In genomic region chr6:169236988-169237387, GRCh38 we compare ENCODE assay signal across 31 cellular contexts. TPM values are rescaled to one million over a fixed set of nuclear protein-coding genes. Genes with fewer than 3 reads are reported as not detected.
"Had no signal": no experiment of that assay in that cellular context is flagged by ENCODE, and none has a peak within 500 bp of the region (broad histone marks: within the 10 kb centered on the region; RNA-seq: fewer than 3 reads in every experiment).

No MANE protein-coding gene starts in this region.

- FAIRE-seq: TTC549 had no signal

- H3K4me1 ChIP-seq: adrenal gland had no signal

- H3K36me3 ChIP-seq: adrenal gland had no signal

- H3K27ac ChIP-seq: adrenal gland, SK-N-MC, VCaP had no signal

- ATAC-seq: activated T-cell treated with anti-CD3 and anti-CD28 coated beads, Interleukin-2, amount 50 U/mL, for 4 hours; Panc1; Right ventricle myocardium inferior; T-cell had no signal

- H3K4me3 ChIP-seq: adrenal gland, SK-N-MC had no signal

- DNase-seq: activated CD4-positive, alpha-beta memory T cell treated with anti-CD3 and anti-CD28 coated beads for 36 hours; activated CD4-positive, alpha-beta T cell treated with anti-CD3 and anti-CD28 coated beads, Interleukin-2, amount 10 ng/mL, durations not matched to agents 7 days and 5 days; activated CD4-positive, CD25-positive, alpha-beta regulatory T cell; activated CD8-positive, alpha-beta memory T cell treated with anti-CD3 and anti-CD28 coated beads for 24 hours; activated gamma-delta T cell treated with Interleukin-2 at 50 U/mL for 16 hours; activated naive CD4-positive, alpha-beta T cell treated with anti-CD3 and anti-CD28 coated beads, Interleukin-2, amount 10 ng/mL, durations not matched to agents 7 days and 5 days; activated naive CD8-positive, alpha-beta T cell treated with anti-CD3 and anti-CD28 coated beads, Interleukin-2, amount 10 ng/mL, durations not matched to agents 7 days and 5 days; activated T-cell treated with anti-CD3 and anti-CD28 coated beads, Interleukin-2, amount 50 U/mL, for 4 hours; adrenal gland; anterior cingulate cortex; central memory CD4-positive, alpha-beta T cell; KG1; NCI-H1092; NCI-H1417; NCI-H1930; NCI-H2171; NCI-H2227 treated with DMSO at 0.1 percent for 48 hours; NCI-H446 treated with DMSO at 0.1 percent for 48 hours; NCI-H524 treated with DMSO at 0.1 percent for 48 hours; NCI-H774; NK-92 treated with Interleukin-12 subunit alpha and Interleukin-12 subunit beta, amount 100 ng/mL, for 24 hours; OCI-M1; RPMI8226; T-cell; T-helper 2 cell; T1000 had no signal

- H3K9me3 ChIP-seq: adrenal gland had no signal

- H3K27me3 ChIP-seq: adrenal gland had no signal

RNA-seq across cellular contexts. Expression of gene THBS2, which starts 16.7 kb away (rescaled TPM):
- total RNA-seq: activated CD4-positive, alpha-beta memory T cell treated with anti-CD3 and anti-CD28 coated beads for 36 hours; activated CD4-positive, alpha-beta T cell treated with anti-CD3 and anti-CD28 coated beads, Interleukin-2, amount 10 ng/mL, durations not matched to agents 7 days and 5 days; activated naive CD8-positive, alpha-beta T cell treated with anti-CD3 and anti-CD28 coated beads, Interleukin-2, amount 10 ng/mL, durations not matched to agents 7 days and 5 days had no signal
